Comparison of ENCODE assay signal across 21 cellular contexts in the genomic region with DNA sequence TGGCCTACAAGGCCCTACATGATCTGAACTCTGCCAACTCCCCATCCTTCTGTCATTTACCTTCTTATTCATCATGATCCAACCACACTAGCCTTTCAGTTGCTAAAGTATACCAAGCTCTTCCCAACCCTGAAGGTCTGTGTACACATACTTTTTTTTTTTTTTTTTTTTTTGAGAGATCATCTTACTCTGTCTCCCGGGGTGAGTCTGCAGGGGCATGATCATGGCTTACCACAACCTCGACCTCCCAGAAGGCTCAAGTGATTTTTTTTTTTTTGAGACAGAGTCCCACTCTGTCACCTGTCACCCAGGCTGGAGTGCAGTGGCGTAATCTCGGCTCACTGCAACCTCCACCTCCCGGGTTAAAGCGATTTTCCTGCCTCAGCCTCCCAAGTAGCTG.
"Had no signal": no experiment of that assay in that cellular context is flagged by ENCODE, and none has a peak within 500 bp of the region (broad histone marks: within the 10 kb centered on the region; RNA-seq: fewer than 3 reads in every experiment).

No MANE protein-coding gene starts in this region.

- DNase-seq: islet precursor cell; left ventricle myocardium inferior; mesendoderm; naive thymus-derived CD8-positive, alpha-beta T cell; nucleus accumbens; pancreas; posterior cingulate gyrus; retina; right cardiac atrium; stimulated activated CD4-positive, alpha-beta T cell treated with anti-CD3 and anti-CD28 coated beads, Interleukin-12 subunit alpha, Interleukin-12 subunit beta, amount 100 ng/mL, for 4 hours; stimulated activated CD4-positive, alpha-beta T cell treated with anti-CD3 and anti-CD28 coated beads, Interleukin-15, amount 100 ng/mL, for 24 hours; stimulated activated CD4-positive, alpha-beta T cell treated with anti-CD3 and anti-CD28 coated beads, Interleukin-2, amount 100 ng/mL, for 24 hours; stimulated activated CD4-positive, alpha-beta T cell treated with anti-CD3 and anti-CD28 coated beads, Interleukin-4, amount 100 ng/mL, for 1 hour; stimulated activated naive B cell treated with anti-CD40 and anti-IgM and Interleukin-4, amounts not matched to agents 10 μg/mL and 1 μg/mL and 100 μg/mL, for 72 hours; stimulated activated naive CD8-positive, alpha-beta T cell treated with anti-CD3 and anti-CD28 coated beads, Interleukin-15, Interleukin-2, amounts not matched to agents 100 U/mL and 50 U/mL, for 24 hours; stomach; testis; thyroid gland; transverse colon; upper lobe of left lung had no signal

- ATAC-seq: naive thymus-derived CD8-positive, alpha-beta T cell; pancreas; right cardiac atrium; sciatic nerve; stimulated activated naive B cell treated with anti-CD40 and anti-IgM and Interleukin-4, amounts not matched to agents 10 μg/mL and 1 μg/mL and 100 μg/mL, for 72 hours; stimulated activated naive CD8-positive, alpha-beta T cell treated with anti-CD3 and anti-CD28 coated beads, Interleukin-15, Interleukin-2, amounts not matched to agents 100 U/mL and 50 U/mL, for 24 hours had no signal
